In genomic region chr5:139141841-139142240, GRCh38 we compare ENCODE assay signal across 13 cellular contexts. TPM values are rescaled to one million over a fixed set of nuclear protein-coding genes. Genes with fewer than 3 reads are reported as not detected.
DNase-seq lines count a peak whose midpoint lies in the region; TF ChIP-seq lines count a peak whose summit lies in the region.
"Had no signal": no experiment of that assay in that cellular context is flagged by ENCODE, and none has a peak within 500 bp of the region (broad histone marks: within the 10 kb centered on the region; RNA-seq: fewer than 3 reads in every experiment).

No MANE protein-coding gene starts in this region.

- H3K36me3 Mint-ChIP-seq in activated naive CD4-positive, alpha-beta T cell treated with anti-CD3 and anti-CD28 coated beads, Interleukin-2, amount 50 U/mL, for 24 hours, result peaks cover under 1% of the 10 kb centered on the region

- in situ Hi-C loops in GM13977 (cut with MboI; ENCODE audit: low pct_unique_long_range_greater_than_20kb, low sequenced_read_pairs, unreplicated experiment), result no loop called here

- no peaks in the 10 kb centered on the region for H3K27me3 ChIP-seq in muscle layer of duodenum (ENCODE audit: low read depth, low read length)
- H3K27me3 ChIP-seq in uterus, result no peaks in the 10 kb centered on the region
- no peaks in the 10 kb centered on the region for H3K27me3 ChIP-seq in effector memory CD4-positive, alpha-beta T cell (replicated peaks; ENCODE audit: control insufficient read depth, insufficient read depth, low read length, poor library complexity, severe bottlenecking)

- H3K27ac ChIP-seq in muscle layer of duodenum (ENCODE audit: low read length), result peak overlapping the region; percentile 29
- H3K27ac ChIP-seq in uterus, result peak overlapping the region; percentile 70 to 81
- H3K27ac ChIP-seq in effector memory CD4-positive, alpha-beta T cell (ENCODE audit: insufficient read depth, low read length, poor library complexity, severe bottlenecking), result no peak overlapping the region
- H3K27ac ChIP-seq: HL-60 had no signal

- intact Hi-C loops in uterus (cut with DNase I; ENCODE audit: low total_unique reads), result no loop called here

- DNase-seq in activated naive CD4-positive, alpha-beta T cell treated with anti-CD3 and anti-CD28 coated beads, Interleukin-2, amount 50 U/mL, for 16 hours, result no peak
- DNase-seq in fibroblast of mammary gland (ENCODE audit: low read depth) (peak; percentile 95), uterus (peak; percentile 60 to 72), GM13977 (ENCODE audit: low spot score) (no peak)
- no peak for DNase-seq in activated effector memory CD4-positive, alpha-beta T cell treated with anti-CD3 and anti-CD28 coated beads, Interleukin-2, amount 50 U/mL, for 16 hours
- DNase-seq in effector memory CD4-positive, alpha-beta T cell, result no peak
- DNase-seq: 8988T; activated gamma-delta T cell; stimulated activated naive CD4-positive, alpha-beta T cell treated with Interleukin-2 at 50 U/mL for 16 hours had no signal

- H3K9me3 Mint-ChIP-seq in activated naive CD4-positive, alpha-beta T cell treated with anti-CD3 and anti-CD28 coated beads, Interleukin-2, amount 50 U/mL, for 24 hours, result no peaks in the 10 kb centered on the region

- TF ChIP-seq POLR2A in uterus (IDR thresholded peaks at IDR 0.05), result peak in 1 of 2 donors; percentile 1

- H3K4me3 ChIP-seq in fibroblast of mammary gland (ENCODE audit: control insufficient read depth, low read depth, low read length) (no peak overlapping the region), muscle layer of duodenum (ENCODE audit: low read depth in 1 of 2, low read length in 2 of 2) (no peak overlapping the region), uterus (no peak overlapping the region)
- H3K4me3 ChIP-seq in effector memory CD4-positive, alpha-beta T cell (ENCODE audit: insufficient read depth, low read depth, low read length, poor library complexity, severe bottlenecking), result no peak overlapping the region

- H3K27ac Mint-ChIP-seq in activated naive CD4-positive, alpha-beta T cell treated with anti-CD3 and anti-CD28 coated beads, Interleukin-2, amount 50 U/mL, for 24 hours, result peak overlapping the region; percentile 38
- H3K27ac Mint-ChIP-seq: progenitor cell of endocrine pancreas had no signal

- H3K27me3 Mint-ChIP-seq in activated naive CD4-positive, alpha-beta T cell treated with anti-CD3 and anti-CD28 coated beads, Interleukin-2, amount 50 U/mL, for 24 hours, result no peaks in the 10 kb centered on the region
- H3K27me3 Mint-ChIP-seq: progenitor cell of endocrine pancreas had no signal

- H3K4me1 ChIP-seq in muscle layer of duodenum (ENCODE audit: control insufficient read depth in 1 of 2, insufficient read depth in 2 of 2, low read length in 2 of 2), result peaks cover 23 to 38% of the 10 kb centered on the region in 2 donors
- peaks cover 5 to 20% of the 10 kb centered on the region in 2 donors for H3K4me1 ChIP-seq in uterus
- H3K4me1 ChIP-seq in effector memory CD4-positive, alpha-beta T cell (ENCODE audit: control insufficient read depth, insufficient read depth, low read length, poor library complexity, severe bottlenecking), result no peaks in the 10 kb centered on the region

- H3K9me3 ChIP-seq in muscle layer of duodenum (ENCODE audit: control insufficient read depth in 1 of 2, low read length in 2 of 2) (no peaks in the 10 kb centered on the region), uterus (no peaks in the 10 kb centered on the region)
- no peaks in the 10 kb centered on the region for H3K9me3 ChIP-seq in effector memory CD4-positive, alpha-beta T cell (ENCODE audit: control insufficient read depth, low read length)

- H3K4me3 Mint-ChIP-seq in activated naive CD4-positive, alpha-beta T cell treated with anti-CD3 and anti-CD28 coated beads, Interleukin-2, amount 50 U/mL, for 24 hours, result no peak overlapping the region

- no peak for TF ChIP-seq CTCF in fibroblast of mammary gland (conservative IDR thresholded peaks at IDR 0.05; ENCODE audit: control insufficient read depth, insufficient read depth, low read depth, low read length)
- no peak for TF ChIP-seq CTCF in uterus (IDR thresholded peaks at IDR 0.05)
- no peak for TF ChIP-seq CTCF in GM13977 (IDR thresholded peaks at IDR 0.05; ENCODE audit: extremely low read depth, insufficient read depth, missing control alignments)

- H3K36me3 ChIP-seq in muscle layer of duodenum (ENCODE audit: control insufficient read depth in 1 of 2, insufficient read depth in 2 of 2, low read length in 2 of 2) (no peaks in the 10 kb centered on the region), uterus (no peaks in the 10 kb centered on the region)
- H3K36me3 ChIP-seq in effector memory CD4-positive, alpha-beta T cell (ENCODE audit: control insufficient read depth, insufficient read depth, low read length), result no peaks in the 10 kb centered on the region

- peaks cover 23% of the 10 kb centered on the region for H3K4me1 Mint-ChIP-seq in activated naive CD4-positive, alpha-beta T cell treated with anti-CD3 and anti-CD28 coated beads, Interleukin-2, amount 50 U/mL, for 24 hours

RNA-seq across cellular contexts. Expression of gene SIL1, which starts 56.3 kb away (rescaled TPM):
- total RNA-seq in uterus, result 100 to 1,000 TPM in 1 of 4 donors, 10 to 100 TPM in 3; 17.4 to 122 (median 58.3) TPM

Comparison
In these comparisons a context has a peak if more than half of its experiments do, and no peak if none do; other contexts are left out.
1. DNase-seq: peak in fibroblast of mammary gland (single experiment) and uterus (2 of 2); none in activated naive CD4-positive, alpha-beta T cell treated with anti-CD3 and anti-CD28 coated beads, Interleukin-2, amount 50 U/mL, for 16 hours (single experiment), activated effector memory CD4-positive, alpha-beta T cell treated with anti-CD3 and anti-CD28 coated beads, Interleukin-2, amount 50 U/mL, for 16 hours (single experiment), effector memory CD4-positive, alpha-beta T cell (0 of 3) and GM13977 (single experiment).